11 cellular contexts compared by ENCODE assay signal in genomic region chr17:48244121-48244711, GRCh38.
DNase-seq lines count a peak whose midpoint lies in the region; ATAC-seq and FAIRE-seq lines count a peak whose summit lies in the region.
"Had no signal": no experiment of that assay in that cellular context is flagged by ENCODE, and none has a peak within 500 bp of the region (broad histone marks: within the 10 kb centered on the region; RNA-seq: fewer than 3 reads in every experiment).

No MANE protein-coding gene starts in this region.

- H3K36me3 ChIP-seq in effector memory CD4-positive, alpha-beta T cell (ENCODE audit: control insufficient read depth, insufficient read depth, low read length), result no peaks in the 10 kb centered on the region

- no peak overlapping the region for H3K4me3 ChIP-seq in effector memory CD4-positive, alpha-beta T cell (ENCODE audit: insufficient read depth, low read depth, low read length, poor library complexity, severe bottlenecking)

- no peaks in the 10 kb centered on the region for H3K27me3 Mint-ChIP-seq in activated T-cell treated with anti-CD3 and anti-CD28 coated beads, Interleukin-2, amount 50 U/mL, for 4 hours (ENCODE audit: low read depth)
- H3K27me3 Mint-ChIP-seq: activated CD4-positive, alpha-beta T cell treated with anti-CD3 and anti-CD28 coated beads, Interleukin-2, amount 10 ng/mL, durations not matched to agents 24 days and 14 days had no signal

- H3K27me3 ChIP-seq in effector memory CD4-positive, alpha-beta T cell (replicated peaks; ENCODE audit: control insufficient read depth, insufficient read depth, low read length, poor library complexity, severe bottlenecking), result no peaks in the 10 kb centered on the region

- peaks cover 3% of the 10 kb centered on the region for H3K36me3 Mint-ChIP-seq in activated T-cell treated with anti-CD3 and anti-CD28 coated beads, Interleukin-2, amount 50 U/mL, for 4 hours (ENCODE audit: insufficient read depth)

- H3K9me3 Mint-ChIP-seq in activated T-cell treated with anti-CD3 and anti-CD28 coated beads, Interleukin-2, amount 50 U/mL, for 4 hours, result no peaks in the 10 kb centered on the region
- H3K9me3 Mint-ChIP-seq: activated CD4-positive, alpha-beta T cell treated with anti-CD3 and anti-CD28 coated beads, Interleukin-2, amount 10 ng/mL, durations not matched to agents 24 days and 14 days had no signal

- no peak overlapping the region for H3K4me3 Mint-ChIP-seq in activated T-cell treated with anti-CD3 and anti-CD28 coated beads, Interleukin-2, amount 50 U/mL, for 4 hours
- H3K4me3 Mint-ChIP-seq: activated CD4-positive, alpha-beta T cell treated with anti-CD3 and anti-CD28 coated beads, Interleukin-2, amount 10 ng/mL, durations not matched to agents 24 days and 14 days had no signal

- DNase-seq in ACHN, result peak; percentile 93
- DNase-seq in GM19239 (ENCODE audit: insufficient read length, low spot score), result peak; percentile 8
- peak; percentile 83 for DNase-seq in SK-MEL-5 (ENCODE audit: low read depth, low spot score)
- peak; percentile 70 for DNase-seq in glomerular visceral epithelial cell (ENCODE audit: extremely low spot score)
- DNase-seq in effector memory CD4-positive, alpha-beta T cell, result no peak
- DNase-seq in activated T-cell treated with anti-CD3 and anti-CD28 coated beads, Interleukin-2, amount 50 U/mL, for 4 hours, result no peak
- no peak for DNase-seq in stimulated activated naive CD8-positive, alpha-beta T cell treated with anti-CD3 and anti-CD28 coated beads, Interleukin-15, Interleukin-2, amounts not matched to agents 100 U/mL and 50 U/mL, for 24 hours
- DNase-seq: activated CD4-positive, alpha-beta T cell treated with anti-CD3 and anti-CD28 coated beads, Interleukin-2, amount 10 ng/mL, durations not matched to agents 24 days and 14 days; NCI-H187; nucleus accumbens had no signal

- peak; percentile 83 for FAIRE-seq in GM19239 (lab: Jason Lieb, UNC)

- H3K27ac ChIP-seq in effector memory CD4-positive, alpha-beta T cell (ENCODE audit: insufficient read depth, low read length, poor library complexity, severe bottlenecking), result no peak overlapping the region

- no peaks in the 10 kb centered on the region for H3K9me3 ChIP-seq in effector memory CD4-positive, alpha-beta T cell (ENCODE audit: control insufficient read depth, low read length)

- ATAC-seq in activated T-cell treated with anti-CD3 and anti-CD28 coated beads, Interleukin-2, amount 50 U/mL, for 4 hours, result no peak
- ATAC-seq in stimulated activated naive CD8-positive, alpha-beta T cell treated with anti-CD3 and anti-CD28 coated beads, Interleukin-15, Interleukin-2, amounts not matched to agents 100 U/mL and 50 U/mL, for 24 hours, result no peak
- no peak for ATAC-seq in GM21423 (IDR thresholded peaks at IDR 0.05; ENCODE audit: unreplicated experiment)

- in situ Hi-C loops in ACHN (cut with HindIII; ENCODE audit: low pct_ligation_motif_present, low pct_unique_long_range_greater_than_20kb, low sequenced_read_pairs) (no loop called here), SK-MEL-5 (cut with HindIII; ENCODE audit: low pct_unique_long_range_greater_than_20kb, low sequenced_read_pairs) (no loop called here)

- H3K4me1 Mint-ChIP-seq in activated T-cell treated with anti-CD3 and anti-CD28 coated beads, Interleukin-2, amount 50 U/mL, for 4 hours (ENCODE audit: low read depth), result peaks cover 66% of the 10 kb centered on the region

- H3K4me1 ChIP-seq in effector memory CD4-positive, alpha-beta T cell (ENCODE audit: control insufficient read depth, insufficient read depth, low read length, poor library complexity, severe bottlenecking), result peaks cover 23% of the 10 kb centered on the region

Comparison
In these comparisons a context has a peak if more than half of its experiments do, and no peak if none do; other contexts are left out.
1. DNase-seq: peak in ACHN (single experiment), GM19239 (single experiment), SK-MEL-5 (single experiment) and glomerular visceral epithelial cell (single experiment); none in effector memory CD4-positive, alpha-beta T cell (0 of 3), activated T-cell treated with anti-CD3 and anti-CD28 coated beads, Interleukin-2, amount 50 U/mL, for 4 hours (single experiment) and stimulated activated naive CD8-positive, alpha-beta T cell treated with anti-CD3 and anti-CD28 coated beads, Interleukin-15, Interleukin-2, amounts not matched to agents 100 U/mL and 50 U/mL, for 24 hours (single experiment).